Comparison of ENCODE assay signal across 9 cellular contexts in the genomic region with DNA sequence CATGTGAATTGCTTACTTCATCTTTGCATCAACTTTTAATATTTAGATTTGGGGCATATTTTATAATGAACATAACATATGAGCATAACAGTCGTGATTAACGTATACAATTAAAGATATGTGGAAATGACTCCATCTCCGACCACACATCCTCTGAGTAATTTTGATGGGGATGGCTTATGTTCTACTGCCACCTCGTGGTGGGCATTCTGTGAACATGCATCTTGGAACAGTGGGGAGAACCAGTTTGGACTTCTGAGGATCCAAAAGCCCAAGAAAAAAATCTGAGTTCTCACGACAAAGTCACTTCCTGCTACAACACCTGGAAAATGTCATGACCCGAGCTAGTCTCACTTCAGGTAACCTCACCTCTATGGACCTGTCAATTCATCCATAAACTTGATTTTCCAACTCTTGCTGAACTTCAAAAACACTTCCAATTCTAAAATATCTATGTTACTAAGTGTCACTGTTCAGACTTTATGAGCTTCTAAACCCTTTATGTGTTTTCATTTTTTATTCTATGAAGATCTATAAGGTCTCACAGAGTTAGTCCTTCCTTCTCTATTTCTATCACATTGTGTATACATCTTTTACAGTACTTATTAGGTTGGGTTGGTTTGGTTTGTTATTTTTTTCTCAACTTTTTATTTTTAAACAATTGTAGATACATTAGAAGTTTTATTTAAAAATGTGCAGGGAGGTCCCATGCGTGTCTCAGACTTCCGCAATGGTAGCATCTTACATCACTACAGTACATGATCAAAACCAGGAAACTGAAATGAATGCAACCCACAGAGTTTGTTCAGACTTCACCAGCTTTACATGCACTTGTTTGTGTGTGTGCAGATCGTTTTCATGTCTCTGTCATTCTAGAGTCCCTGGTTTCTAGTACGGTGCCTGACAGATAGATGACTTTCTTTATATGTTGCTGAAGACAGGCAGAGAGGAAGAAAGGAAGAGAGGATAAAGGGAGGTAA. TPM values are rescaled to one million over a fixed set of nuclear protein-coding genes. Genes with fewer than 3 reads are reported as not detected.
DNase-seq lines count a peak whose midpoint lies in the region; ATAC-seq and TF ChIP-seq lines count a peak whose summit lies in the region.
"Had no signal": no experiment of that assay in that cellular context is flagged by ENCODE, and none has a peak within 500 bp of the region (broad histone marks: within the 10 kb centered on the region; RNA-seq: fewer than 3 reads in every experiment).

No MANE protein-coding gene starts in this region.

- peak overlapping the region in 1 of 2 experiments; percentile 36; a peak in 1 of 4 replicates for H3K4me3 ChIP-seq in SK-N-SH (ENCODE audit: low read depth in 2 of 2, low read length in 1 of 2)

- H3F3A ChIP-seq in SK-N-SH (replicated peaks; ENCODE audit: insufficient read depth) = no peaks in the 10 kb centered on the region

- no peak overlapping the region for H3K27ac ChIP-seq in SK-N-SH (ENCODE audit: low read depth in 2 of 2, low read length in 1 of 2)

- TF ChIP-seq EP300 in SK-N-SH (IDR thresholded peaks at IDR 0.05; ENCODE audit: borderline replicate concordance in 1 of 2, low read depth in 1 of 2, low read length in 1 of 2) = no peak

- H3K36me3 ChIP-seq in SK-N-SH (replicated peaks in 1 of 2; ENCODE audit: control insufficient read depth in 1 of 2, insufficient read depth in 2 of 2, low read length in 1 of 2) = no peaks in the 10 kb centered on the region

- H3K4me2 ChIP-seq in SK-N-SH = no peak overlapping the region

- DNase-seq in DMS53 (lab: John Stamatoyannopoulos, UW) = peak; percentile 91
- DNase-seq in NAMALWA (ENCODE audit: low spot score) = peak; percentile 79
- DNase-seq in SK-N-SH = peak; percentile 55
- peak; percentile 62 for DNase-seq in activated naive CD4-positive, alpha-beta T cell treated with anti-CD3 and anti-CD28 coated beads, Interleukin-2, amount 50 U/mL, for 16 hours
- no peak for DNase-seq in Right ventricle myocardium superior
- peak; percentile 49 for DNase-seq in putamen (ENCODE audit: low spot score)

- ATAC-seq in GM21825 (IDR thresholded peaks at IDR 0.05; ENCODE audit: unreplicated experiment) = peak; percentile 72
- peak; percentile 82 for ATAC-seq in Right ventricle myocardium superior (ENCODE audit: poor library complexity)
- ATAC-seq in HG02973 (IDR thresholded peaks at IDR 0.05; ENCODE audit: unreplicated experiment) = no peak

- POLR2A ChIA-PET in SK-N-SH (lab: Yijun Ruan, JAX) = no interaction called here

- peak; percentile 97 for TF ChIP-seq CTCF in SK-N-SH (IDR thresholded peaks at IDR 0.05)

- no peak overlapping the region for H2AFZ ChIP-seq in SK-N-SH (ENCODE audit: low read depth)

- no peaks in the 10 kb centered on the region for H3K27me3 ChIP-seq in SK-N-SH (ENCODE audit: insufficient read depth)

- WGBS in SK-N-SH (ENCODE audit: low lambda C conversion rate) = 11% methylated on average over 10 of the region's 10 CpGs

- intact Hi-C loops in Right ventricle myocardium superior (cut with DNase I) = loop anchor here (5.0 kb wide), 2 partner anchors 602 to 667 kb away; no protein-coding TSS in a partner anchor

- TF ChIP-seq RAD21 in SK-N-SH (IDR thresholded peaks at IDR 0.05; ENCODE audit: low read length) = peak; percentile 97

- CTCF ChIA-PET in SK-N-SH (lab: Yijun Ruan, JAX) = interaction anchor here (0.7 to 6.9 kb wide), 58 partner anchors 10 to 1802 kb away, joined by 3 to 138 read pairs (median 4); partner anchors contain the start of genes ASCL1, C12orf42 and PAH

- no peaks in the 10 kb centered on the region; a peak in 1 of 4 replicates for H3K4me1 ChIP-seq in SK-N-SH (ENCODE audit: control insufficient read depth in 1 of 2, insufficient read depth in 2 of 2, low read depth in 1 of 2, low read length in 1 of 2)

- no peaks in the 10 kb centered on the region for H3K9me3 ChIP-seq in SK-N-SH

- H4K20me1 ChIP-seq in SK-N-SH (ENCODE audit: insufficient read depth) = no peaks in the 10 kb centered on the region

- H3K9ac ChIP-seq in SK-N-SH = no peak overlapping the region

- no peaks in the 10 kb centered on the region for H3K9me2 ChIP-seq in SK-N-SH

- no peaks in the 10 kb centered on the region for H3K79me2 ChIP-seq in SK-N-SH (ENCODE audit: insufficient read depth)

TF ChIP-seq in SK-N-SH, 30 proteins besides CTCF, POLR2A, EP300 and RAD21:
- peak; percentile 80 for TF ChIP-seq SMC3 (IDR thresholded peaks at IDR 0.05; ENCODE audit: low read depth, low read length)
- no peak for TF ChIP-seq NFIC (IDR thresholded peaks at IDR 0.05; ENCODE audit: borderline replicate concordance)

RNA-seq across cellular contexts. Expression of gene STAB2, which starts 38.2 kb away (rescaled TPM):
- not detected in 2 replicates for polyA plus RNA-seq in SK-N-SH (2012; rRNA removed)
- not detected in 2 replicates for polyA plus RNA-seq in SK-N-SH (2012; cell fraction: cytosol; rRNA removed)
- polyA plus RNA-seq in SK-N-SH (2012; cell fraction: nucleus; rRNA removed) = not detected in 2 replicates
- total RNA-seq in Right ventricle myocardium superior = 0.05 TPM

RNA-seq across cellular contexts. Expression of gene C12orf42, which starts 53.1 kb away (rescaled TPM):
- polyA plus RNA-seq in SK-N-SH (2012; rRNA removed) = not detected in 2 replicates
- polyA plus RNA-seq in SK-N-SH (2012; cell fraction: cytosol; rRNA removed) = not detected in 2 replicates
- polyA plus RNA-seq in SK-N-SH (2012; cell fraction: nucleus; rRNA removed) = not detected in 2 replicates
- 0.22 TPM for total RNA-seq in Right ventricle myocardium superior
- polyA plus RNA-seq: esophagus had no signal
